8 cellular contexts compared by ENCODE assay signal in the genomic region with DNA sequence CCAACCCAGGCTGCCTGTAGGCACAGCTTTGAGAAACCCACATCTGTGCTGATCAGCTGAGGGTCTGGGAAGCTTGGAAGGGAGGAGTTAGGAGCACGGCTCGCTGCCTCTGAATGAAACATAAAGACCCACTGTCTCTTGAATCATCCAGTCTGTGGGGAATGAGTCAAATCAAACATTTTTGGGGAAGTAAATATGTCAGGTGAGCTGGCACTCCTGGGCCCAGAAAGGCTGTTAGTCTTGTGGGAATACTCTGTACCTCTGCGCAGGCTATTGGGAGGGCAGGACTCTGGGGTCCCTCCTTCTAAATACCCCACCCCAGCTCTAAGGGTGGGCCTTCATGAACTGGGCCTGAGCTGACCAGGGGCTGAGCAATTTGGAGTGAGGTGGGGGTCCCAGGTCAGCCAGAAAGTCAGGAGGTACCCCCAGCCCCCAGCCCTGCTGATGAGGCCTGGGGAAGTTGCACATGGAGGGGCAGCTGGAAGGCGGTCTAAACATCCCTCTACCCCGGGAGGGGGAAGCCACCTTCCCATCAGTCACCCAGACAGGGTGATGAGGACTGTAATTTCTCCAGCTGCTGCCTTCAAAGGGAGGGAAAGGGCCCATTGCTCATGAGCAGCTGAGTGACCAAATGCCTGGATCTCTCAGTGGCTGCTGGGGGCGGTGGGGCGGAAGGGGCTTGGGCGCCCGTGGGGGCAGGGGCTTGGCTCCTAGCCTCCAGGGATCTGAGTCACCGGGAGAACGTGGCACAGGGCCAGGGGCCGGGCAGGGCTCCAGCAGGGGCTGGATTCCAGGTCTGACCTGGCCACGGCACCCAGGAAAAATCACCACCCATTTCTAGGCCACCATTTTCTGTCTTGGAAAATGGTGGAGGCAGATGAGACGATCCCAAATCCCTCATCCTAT. TPM values are rescaled to one million over a fixed set of nuclear protein-coding genes. Genes with fewer than 3 reads are reported as not detected.
DNase-seq lines count a peak whose midpoint lies in the region; ATAC-seq and TF ChIP-seq lines count a peak whose summit lies in the region.

No MANE protein-coding gene starts in this region.

- no peak overlapping the region for H3K27ac Mint-ChIP-seq in activated T-helper 17 cell treated with anti-CD3 and anti-CD28 coated beads, Interleukin-2, amount 50 U/mL, for 72 hours
- H3K27ac Mint-ChIP-seq in memory B cell, result no peak overlapping the region

- TF ChIP-seq CTCF in WERI-Rb-1 (IDR thresholded peaks at IDR 0.05; ENCODE audit: low read depth, low read length), result no peak

- no peak overlapping the region for H3K4me3 Mint-ChIP-seq in activated T-helper 17 cell treated with anti-CD3 and anti-CD28 coated beads, Interleukin-2, amount 50 U/mL, for 72 hours
- H3K4me3 Mint-ChIP-seq in memory B cell, result no peak overlapping the region

- H3K27me3 Mint-ChIP-seq in activated T-helper 17 cell treated with anti-CD3 and anti-CD28 coated beads, Interleukin-2, amount 50 U/mL, for 72 hours, result peaks cover 24% of the 10 kb centered on the region
- peaks cover 17% of the 10 kb centered on the region for H3K27me3 Mint-ChIP-seq in memory B cell

- H3K36me3 Mint-ChIP-seq in activated T-helper 17 cell treated with anti-CD3 and anti-CD28 coated beads, Interleukin-2, amount 50 U/mL, for 72 hours (ENCODE audit: low read depth), result no peaks in the 10 kb centered on the region
- H3K36me3 Mint-ChIP-seq in memory B cell, result no peaks in the 10 kb centered on the region

- no peaks in the 10 kb centered on the region for H3K9me3 Mint-ChIP-seq in activated T-helper 17 cell treated with anti-CD3 and anti-CD28 coated beads, Interleukin-2, amount 50 U/mL, for 72 hours
- no peaks in the 10 kb centered on the region for H3K9me3 Mint-ChIP-seq in memory B cell

- peaks cover 5% of the 10 kb centered on the region for H3K4me1 Mint-ChIP-seq in activated T-helper 17 cell treated with anti-CD3 and anti-CD28 coated beads, Interleukin-2, amount 50 U/mL, for 72 hours
- peaks cover 24% of the 10 kb centered on the region for H3K4me1 Mint-ChIP-seq in memory B cell

- no peaks in the 10 kb centered on the region for H3K9me3 ChIP-seq in WERI-Rb-1 (ENCODE audit: severe bottlenecking)

- no peak overlapping the region for H3K27ac ChIP-seq in WERI-Rb-1

- H3K4me3 ChIP-seq in WERI-Rb-1 (ENCODE audit: low read depth, low read length), result no peak overlapping the region

- DNase-seq in EH (ENCODE audit: low read depth) (peak; percentile 71), memory B cell (ENCODE audit: low spot score in 2 of 2) (no peak), WERI-Rb-1 (no peak)
- DNase-seq in activated CD4-positive, CD25-positive, alpha-beta regulatory T cell treated with anti-CD3 and anti-CD28 coated beads, Interleukin-2, amount 50 U/mL, for 72 hours, result no peak

- H3K36me3 ChIP-seq in WERI-Rb-1, result no peaks in the 10 kb centered on the region

- ATAC-seq in HG02973 (IDR thresholded peaks at IDR 0.05; ENCODE audit: unreplicated experiment) (peak; percentile 45), memory B cell (ENCODE audit: low read depth) (peak; percentile 40), GM18519 (IDR thresholded peaks at IDR 0.05; ENCODE audit: low FRiP score, unreplicated experiment) (no peak), GM21825 (IDR thresholded peaks at IDR 0.05; ENCODE audit: unreplicated experiment) (no peak)
- peak; percentile 39 for ATAC-seq in activated T-helper 17 cell treated with anti-CD3 and anti-CD28 coated beads, Interleukin-2, amount 50 U/mL, for 72 hours (replicated peaks)

- H3K27me3 ChIP-seq in WERI-Rb-1 (ENCODE audit: insufficient read depth, low read depth, severe bottlenecking), result no peaks in the 10 kb centered on the region

RNA-seq across cellular contexts. Expression of gene FIBCD1, which starts 10.8 kb away (rescaled TPM):
- total RNA-seq in activated T-helper 17 cell treated with anti-CD3 and anti-CD28 coated beads, Interleukin-2, amount 50 U/mL, for 72 hours, result not detected

RNA-seq across cellular contexts. Expression of gene QRFP, which starts 31.6 kb away (rescaled TPM):
- total RNA-seq in activated T-helper 17 cell treated with anti-CD3 and anti-CD28 coated beads, Interleukin-2, amount 50 U/mL, for 72 hours, result not detected

Comparison
In these comparisons a context has a peak if more than half of its experiments do, and no peak if none do; other contexts are left out.
1. ATAC-seq: peak in HG02973 (single experiment), activated T-helper 17 cell treated with anti-CD3 and anti-CD28 coated beads, Interleukin-2, amount 50 U/mL, for 72 hours (single experiment) and memory B cell (single experiment); none in GM18519 (single experiment) and GM21825 (single experiment).